ENCODE assay signal across 17 cellular contexts in genomic region chr5:82549263-82549662, GRCh38.
DNase-seq lines count a peak whose midpoint lies in the region; ATAC-seq and TF ChIP-seq lines count a peak whose summit lies in the region.
"Had no signal": no experiment of that assay in that cellular context is flagged by ENCODE, and none has a peak within 500 bp of the region (broad histone marks: within the 10 kb centered on the region; RNA-seq: fewer than 3 reads in every experiment).

No MANE protein-coding gene starts in this region.

- DNase-seq in NCI-H1092 treated with DMSO at 0.1 percent for 48 hours (lab: John Stamatoyannopoulos, UW) (peak; percentile 12), NCI-H1092 (lab: John Stamatoyannopoulos, UW) (no peak), NCI-H446 (lab: John Stamatoyannopoulos, UW) (peak; percentile 64 to 83), cardiac fibroblast (ENCODE audit: low read depth in 2 of 2) (peak; percentile 8 to 31), pons (ENCODE audit: low spot score) (peak; percentile 5), NOMO-1 treated with DMSO at 0.1 percent for 48 hours (lab: John Stamatoyannopoulos, UW; ENCODE audit: unreplicated experiment) (no peak)
- DNase-seq in activated naive CD4-positive, alpha-beta T cell treated with anti-CD3 and anti-CD28 coated beads for 36 hours, result no peak
- DNase-seq: CD8-positive, alpha-beta memory T cell; GM23248; KBM-7; MG63; NCI-H1105 treated with DMSO at 0.1 percent for 48 hours; NCI-H2081 treated with DMSO at 0.1 percent for 48 hours; NCI-H526 treated with DMSO at 0.1 percent for 48 hours; Right ventricle myocardium superior had no signal

- H3K4me3 ChIP-seq in cardiac fibroblast (replicated peaks in 1 of 2; ENCODE audit: low read depth in 2 of 2, low read length in 2 of 2), result no peak overlapping the region
- H3K4me3 ChIP-seq: GM23248, MG63 had no signal

- no peaks in the 10 kb centered on the region for H3K9me3 Mint-ChIP-seq in activated naive CD4-positive, alpha-beta T cell treated with anti-CD3 and anti-CD28 coated beads for 36 hours

- no peak for ATAC-seq in GM21619 (IDR thresholded peaks at IDR 0.05; ENCODE audit: unreplicated experiment)
- ATAC-seq: Panc1 had no signal

- no peaks in the 10 kb centered on the region for H3K36me3 Mint-ChIP-seq in activated naive CD4-positive, alpha-beta T cell treated with anti-CD3 and anti-CD28 coated beads for 36 hours (ENCODE audit: low read depth)

- no peak overlapping the region for H3K27ac Mint-ChIP-seq in activated naive CD4-positive, alpha-beta T cell treated with anti-CD3 and anti-CD28 coated beads for 36 hours
- H3K27ac Mint-ChIP-seq: CD8-positive, alpha-beta memory T cell had no signal

- no peak overlapping the region for H3K4me3 Mint-ChIP-seq in activated naive CD4-positive, alpha-beta T cell treated with anti-CD3 and anti-CD28 coated beads for 36 hours
- H3K4me3 Mint-ChIP-seq: CD8-positive, alpha-beta memory T cell had no signal

- CTCF ChIA-PET in activated naive CD4-positive, alpha-beta T cell treated with anti-CD3 and anti-CD28 coated beads for 36 hours (lab: Charles Lee), result no interaction called here

- H3K27me3 Mint-ChIP-seq in activated naive CD4-positive, alpha-beta T cell treated with anti-CD3 and anti-CD28 coated beads for 36 hours (ENCODE audit: low read depth), result peaks cover 5% of the 10 kb centered on the region

- no peak for TF ChIP-seq CTCF in cardiac fibroblast (IDR thresholded peaks at IDR 0.05; ENCODE audit: low read depth, low read length)

- H3K4me1 Mint-ChIP-seq in activated naive CD4-positive, alpha-beta T cell treated with anti-CD3 and anti-CD28 coated beads for 36 hours (ENCODE audit: low read depth), result no peaks in the 10 kb centered on the region
- H3K4me1 Mint-ChIP-seq: CD8-positive, alpha-beta memory T cell had no signal

- intact Hi-C loops in activated naive CD4-positive, alpha-beta T cell treated with anti-CD3 and anti-CD28 coated beads for 36 hours (cut with micrococcal nuclease), result no loop called here

Comparison
In these comparisons a context has a peak if more than half of its experiments do, and no peak if none do; other contexts are left out.
1. DNase-seq: peak in NCI-H1092 treated with DMSO at 0.1 percent for 48 hours (single experiment), NCI-H446 (2 of 2), cardiac fibroblast (2 of 2) and pons (single experiment); none in NCI-H1092 (single experiment), activated naive CD4-positive, alpha-beta T cell treated with anti-CD3 and anti-CD28 coated beads for 36 hours (single experiment) and NOMO-1 treated with DMSO at 0.1 percent for 48 hours (single experiment).